Comparison of ENCODE assay signal across 1 cellular context in genomic region chr15:74956648-74957300, GRCh38.
TF ChIP-seq lines count a peak whose summit lies in the region.

Gene RPP25, minus strand, starts transcription at chr15:74956772. Its CDS starts 189 bp downstream, at chr15:74956583.

TF ChIP-seq in SK-N-SH treated with all-trans-retinoic acid at 6 μM for 48 hours, 23 proteins besides CTCF, POLR2A, EP300 and RAD21 (continued from another document):
- TF ChIP-seq TSHZ2 (CRISPR knock-in tag; IDR thresholded peaks at IDR 0.05) (no peak), GLIS3 (CRISPR knock-in tag; IDR thresholded peaks at IDR 0.05) (no peak), TCF4 (CRISPR knock-in tag; IDR thresholded peaks at IDR 0.05; ENCODE audit: borderline replicate concordance) (no peak), PPARA (CRISPR knock-in tag; IDR thresholded peaks at IDR 0.05; ENCODE audit: borderline replicate concordance) (no peak)
